Comparison of ENCODE assay signal across 8 cellular contexts in the genomic region with DNA sequence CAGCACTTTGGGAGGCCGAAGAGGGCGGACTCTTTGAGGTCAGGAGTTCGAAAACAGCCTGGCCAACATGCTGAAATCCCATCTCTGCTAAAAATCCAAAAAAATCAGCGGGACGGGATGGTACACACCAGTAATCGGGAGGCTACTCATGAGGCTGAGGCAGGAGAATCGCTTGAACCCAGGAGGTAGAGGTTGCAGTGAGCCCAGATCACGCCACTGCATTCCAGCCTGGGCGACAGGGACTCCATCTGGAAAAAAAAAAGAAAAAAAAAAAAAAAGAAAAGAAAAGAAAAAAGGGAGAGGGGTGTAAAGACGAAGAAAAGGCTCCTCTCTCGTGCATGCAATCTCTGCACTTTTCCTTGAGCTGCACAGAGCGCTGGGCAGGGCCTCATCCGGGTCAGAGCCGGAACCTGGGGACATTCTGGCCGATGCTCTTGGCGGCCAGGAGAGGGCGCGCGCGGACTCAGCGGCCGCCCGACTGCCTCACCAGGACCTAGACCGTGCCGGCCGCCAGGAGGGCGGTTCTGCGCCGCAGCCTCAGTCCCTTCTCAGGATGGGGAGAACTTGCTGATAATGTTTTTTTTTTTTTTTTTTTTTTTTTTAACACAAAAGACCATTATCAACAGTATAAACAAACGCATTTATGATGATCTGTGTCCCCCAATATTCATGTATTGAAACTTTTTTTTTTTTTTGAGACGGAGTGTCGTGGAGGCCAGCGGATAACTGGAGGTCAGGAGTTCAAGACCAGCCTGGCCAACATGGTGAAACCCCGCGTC. TPM values are rescaled to one million over a fixed set of nuclear protein-coding genes. Genes with fewer than 3 reads are reported as not detected.
DNase-seq lines count a peak whose midpoint lies in the region; ATAC-seq, FAIRE-seq and TF ChIP-seq lines count a peak whose summit lies in the region.

No MANE protein-coding gene starts in this region.

- H3K27me3 ChIP-seq in ascending aorta = no peaks in the 10 kb centered on the region
- no peaks in the 10 kb centered on the region for H3K27me3 ChIP-seq in small intestine (ENCODE audit: control insufficient read depth in 2 of 2, insufficient read depth in 2 of 2, low read length in 2 of 2)

- peak; percentile 88 to 94 (median 94) for TF ChIP-seq CTCF in ascending aorta (IDR thresholded peaks at IDR 0.05)

- no peak overlapping the region for H3K27ac ChIP-seq in ascending aorta
- H3K27ac ChIP-seq in small intestine (ENCODE audit: low read depth in 1 of 2, low read length in 1 of 2) = no peak overlapping the region

- H3K36me3 ChIP-seq in ascending aorta (no peaks in the 10 kb centered on the region), small intestine (ENCODE audit: control insufficient read depth in 2 of 2, insufficient read depth in 2 of 2, low read length in 2 of 2) (no peaks in the 10 kb centered on the region)

- H3K9me3 ChIP-seq in ascending aorta (no peaks in the 10 kb centered on the region), small intestine (ENCODE audit: control insufficient read depth, low read depth) (no peaks in the 10 kb centered on the region)

- no peak for ATAC-seq in HG03469 (IDR thresholded peaks at IDR 0.05; ENCODE audit: unreplicated experiment)

- WGBS in small intestine, 3 donors = 17 to 23% (median 20%) methylated on average over 33 to 35 of the region's 35 CpGs

- H3K4me1 ChIP-seq in ascending aorta = no peaks in the 10 kb centered on the region
- no peaks in the 10 kb centered on the region for H3K4me1 ChIP-seq in small intestine (ENCODE audit: control insufficient read depth in 2 of 2, insufficient read depth in 1 of 2, low read depth in 1 of 2, low read length in 1 of 2)

- FAIRE-seq in small intestine (lab: Jason Lieb, UNC) = no peak

- peak; percentile 60 for DNase-seq in DMS 273 treated with DMSO at 0.1 percent for 48 hours (lab: John Stamatoyannopoulos, UW)
- peak; percentile 67 for DNase-seq in H4 (ENCODE audit: low spot score)
- peak; percentile 51 for DNase-seq in NCI-H187 treated with DMSO at 0.1 percent for 48 hours (lab: John Stamatoyannopoulos, UW)
- peak; percentile 58 for DNase-seq in T-helper 9 cell
- DNase-seq in ascending aorta (ENCODE audit: low spot score in 2 of 2) = peak; percentile 30 to 87
- peak; percentile 56 to 62 for DNase-seq in hippocampal formation (lab: John Stamatoyannopoulos, UW)
- peak; percentile 82 for DNase-seq in small intestine

- intact Hi-C loops in ascending aorta (cut with DNase I) = loop anchor here (1.0 to 2.0 kb wide), 2 partner anchors 30 to 44 kb away; no protein-coding TSS in a partner anchor

- H3K4me3 ChIP-seq in ascending aorta (no peak overlapping the region), small intestine (ENCODE audit: low read depth in 1 of 2, low read length in 2 of 2) (no peak overlapping the region)

RNA-seq across cellular contexts. Expression of a gene that starts 8.2 kb away (rescaled TPM):
- 57.3 and 77.7 TPM in 2 replicates for total RNA-seq in H4 (2014; rRNA removed; shearing (Covaris generic))
- total RNA-seq in ascending aorta = 109 TPM
- polyA plus RNA-seq in small intestine = 10 to 100 TPM; 21.9 to 30.2 (median 24.6) TPM

RNA-seq across cellular contexts. Expression of a gene that starts 16.8 kb away (rescaled TPM):
- total RNA-seq in H4 (2014; rRNA removed; shearing (Covaris generic)) = not detected in 2 replicates
- not detected for total RNA-seq in ascending aorta
- polyA plus RNA-seq in small intestine = 1 to 10 TPM in 2 of 3 donors, under 1 TPM in 1; 0.45 to 3.9 (median 1.4) TPM

RNA-seq across cellular contexts. Expression of a gene that starts 37.0 kb away (rescaled TPM):
- total RNA-seq in H4 (2014; rRNA removed; shearing (Covaris generic)) = 9.1 and 13.1 TPM in 2 replicates
- 74.3 TPM for total RNA-seq in ascending aorta
- 10 to 100 TPM; 13.0 to 15.2 (median 14.7) TPM for polyA plus RNA-seq in small intestine

RNA-seq across cellular contexts. Expression of a gene that starts 44.7 kb away (rescaled TPM):
- 0.14 TPM in 1 of 2 replicates, not detected in the other for total RNA-seq in H4 (2014; rRNA removed; shearing (Covaris generic))
- total RNA-seq in ascending aorta = not detected
- polyA plus RNA-seq in small intestine = 10 to 100 TPM in 2 of 3 donors, 1 to 10 TPM in 1; 5.2 to 19.9 (median 17.3) TPM

RNA-seq across cellular contexts. Expression of a gene that starts 57.7 kb away (rescaled TPM):
- not detected in 2 replicates for total RNA-seq in H4 (2014; rRNA removed; shearing (Covaris generic))
- not detected for total RNA-seq in ascending aorta
- polyA plus RNA-seq in small intestine = under 1 TPM in 1 of 3 donors, not detected in 2; 0.19 TPM
